ENCODE assay signal across 26 cellular contexts in genomic region chr15:56910801-56911200, GRCh38.
"Had no signal": no experiment of that assay in that cellular context is flagged by ENCODE, and none has a peak within 500 bp of the region (broad histone marks: within the 10 kb centered on the region; RNA-seq: fewer than 3 reads in every experiment).

No MANE protein-coding gene starts in this region.

- H3K36me3 ChIP-seq: left ventricle myocardium inferior, ovary, right atrium auricular region, stomach, thyroid gland, transverse colon, upper lobe of right lung had no signal

- H3K9me3 Mint-ChIP-seq: memory B cell; natural killer cell treated with Interleukin-12 subunit alpha and Interleukin-12 subunit beta and Interleukin-15 and Interleukin-18, amount 100 ng/mL, for 72 hours; stimulated activated naive B cell treated with anti-CD40 and anti-IgM and Interleukin-4, amounts not matched to agents 10 μg/mL and 1 μg/mL and 100 μg/mL, for 72 hours had no signal

- H3K4me3 Mint-ChIP-seq: memory B cell; naive thymus-derived CD4-positive, alpha-beta T cell; natural killer cell treated with Interleukin-12 subunit alpha and Interleukin-12 subunit beta and Interleukin-15 and Interleukin-18, amount 100 ng/mL, for 72 hours; stimulated activated naive B cell treated with anti-CD40 and anti-IgM and Interleukin-4, amounts not matched to agents 10 μg/mL and 1 μg/mL and 100 μg/mL, for 72 hours had no signal

- DNase-seq: hypothalamus; islet precursor cell; left ventricle myocardium inferior; midbrain; mucosa of descending colon; naive thymus-derived CD4-positive, alpha-beta T cell; ovary; stimulated activated CD4-positive, alpha-beta T cell treated with anti-CD3 and anti-CD28 coated beads, Interleukin-12 subunit alpha, Interleukin-12 subunit beta, amount 100 ng/mL, for 4 hours; stimulated activated CD4-positive, alpha-beta T cell treated with anti-CD3 and anti-CD28 coated beads, Interleukin-15, amount 100 ng/mL, for 24 hours; stimulated activated CD4-positive, alpha-beta T cell treated with anti-CD3 and anti-CD28 coated beads, Interleukin-2, amount 100 ng/mL, for 24 hours; stimulated activated CD4-positive, alpha-beta T cell treated with anti-CD3 and anti-CD28 coated beads, Interleukin-4, amount 100 ng/mL, for 1 hour; stimulated activated naive B cell treated with anti-CD40 and anti-IgM and Interleukin-4, amounts not matched to agents 10 μg/mL and 1 μg/mL and 100 μg/mL, for 72 hours; stimulated activated naive CD8-positive, alpha-beta T cell treated with anti-CD3 and anti-CD28 coated beads, Interleukin-15, Interleukin-2, amounts not matched to agents 100 U/mL and 50 U/mL, for 24 hours; stomach; testis; thyroid gland; transverse colon; upper lobe of right lung had no signal

- H3K27me3 ChIP-seq: ovary, right atrium auricular region, stomach, testis, thyroid gland, transverse colon, upper lobe of right lung had no signal

- H3K27ac Mint-ChIP-seq: memory B cell; naive thymus-derived CD4-positive, alpha-beta T cell; natural killer cell treated with Interleukin-12 subunit alpha and Interleukin-12 subunit beta and Interleukin-15 and Interleukin-18, amount 100 ng/mL, for 72 hours; progenitor cell of endocrine pancreas; stimulated activated naive B cell treated with anti-CD40 and anti-IgM and Interleukin-4, amounts not matched to agents 10 μg/mL and 1 μg/mL and 100 μg/mL, for 72 hours had no signal

- H3K36me3 Mint-ChIP-seq: memory B cell; natural killer cell treated with Interleukin-12 subunit alpha and Interleukin-12 subunit beta and Interleukin-15 and Interleukin-18, amount 100 ng/mL, for 72 hours; stimulated activated naive B cell treated with anti-CD40 and anti-IgM and Interleukin-4, amounts not matched to agents 10 μg/mL and 1 μg/mL and 100 μg/mL, for 72 hours had no signal

- ATAC-seq: mucosa of descending colon; naive thymus-derived CD4-positive, alpha-beta T cell; natural killer cell treated with Interleukin-12 subunit alpha and Interleukin-12 subunit beta and Interleukin-15 and Interleukin-18, amount 100 ng/mL, for 72 hours; sciatic nerve; stimulated activated naive B cell treated with anti-CD40 and anti-IgM and Interleukin-4, amounts not matched to agents 10 μg/mL and 1 μg/mL and 100 μg/mL, for 72 hours; stimulated activated naive CD8-positive, alpha-beta T cell treated with anti-CD3 and anti-CD28 coated beads, Interleukin-15, Interleukin-2, amounts not matched to agents 100 U/mL and 50 U/mL, for 24 hours; upper lobe of right lung had no signal

- H3K27ac ChIP-seq: left ventricle myocardium inferior, ovary, right atrium auricular region, skin epidermis, stomach, testis, thyroid gland, transverse colon, upper lobe of right lung had no signal

- H3K4me3 ChIP-seq: left ventricle myocardium inferior, lung, mucosa of descending colon, ovary, right atrium auricular region, skin epidermis, stomach, testis, thyroid gland, transverse colon, upper lobe of right lung had no signal

- H3K4me1 ChIP-seq: testis, thyroid gland, upper lobe of right lung had no signal

- FAIRE-seq: urothelium cell line had no signal

- H3K27me3 Mint-ChIP-seq: memory B cell; naive thymus-derived CD4-positive, alpha-beta T cell; natural killer cell treated with Interleukin-12 subunit alpha and Interleukin-12 subunit beta and Interleukin-15 and Interleukin-18, amount 100 ng/mL, for 72 hours; progenitor cell of endocrine pancreas; stimulated activated naive B cell treated with anti-CD40 and anti-IgM and Interleukin-4, amounts not matched to agents 10 μg/mL and 1 μg/mL and 100 μg/mL, for 72 hours had no signal

- H3K9me3 ChIP-seq: left ventricle myocardium inferior, mucosa of descending colon, ovary, right atrium auricular region, stomach, testis, thyroid gland, transverse colon, upper lobe of right lung had no signal
